ENCODE assay signal across 32 cellular contexts in the genomic region with DNA sequence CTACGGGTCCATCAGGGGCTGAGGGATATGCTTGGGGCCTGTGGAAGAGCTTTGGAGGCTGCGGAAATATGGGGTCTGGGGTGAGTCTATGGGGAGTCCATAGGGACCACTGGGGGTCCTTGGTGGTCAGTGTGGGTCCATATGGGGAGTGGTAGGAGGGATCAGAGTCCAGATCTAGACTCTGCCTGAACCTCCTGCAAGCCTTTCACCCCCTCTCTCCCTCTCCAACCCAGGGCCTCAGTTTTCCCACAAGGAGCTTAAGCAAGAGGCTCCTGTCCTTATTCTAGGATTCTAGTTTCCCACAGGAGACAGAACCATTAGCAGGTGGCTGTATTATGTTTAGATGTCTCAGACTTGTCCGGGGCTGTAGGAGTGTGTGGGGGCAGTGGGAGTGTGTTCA.
"Had no signal": no experiment of that assay in that cellular context is flagged by ENCODE, and none has a peak within 500 bp of the region (broad histone marks: within the 10 kb centered on the region; RNA-seq: fewer than 3 reads in every experiment).

No MANE protein-coding gene starts in this region.

- ATAC-seq: heart left ventricle; left cardiac atrium; left lung; lower lobe of right lung; right lobe of liver; stimulated activated memory B cell treated with anti-CD40 and anti-IgM and Interleukin-4, amounts not matched to agents 10 μg/mL and 1 μg/mL and 100 μg/mL, for 72 hours; stimulated activated naive CD8-positive, alpha-beta T cell treated with anti-CD3 and anti-CD28 coated beads, Interleukin-15, amount 100 ng/mL, for 72 hours; upper lobe of right lung had no signal

- H3K27me3 Mint-ChIP-seq: naive B cell; stimulated activated memory B cell treated with anti-CD40 and anti-IgM and Interleukin-4, amounts not matched to agents 10 μg/mL and 1 μg/mL and 100 μg/mL, for 72 hours had no signal

- H3K4me1 Mint-ChIP-seq: naive B cell; natural killer cell; neural progenitor cell; stimulated activated memory B cell treated with anti-CD40 and anti-IgM and Interleukin-4, amounts not matched to agents 10 μg/mL and 1 μg/mL and 100 μg/mL, for 72 hours; stimulated activated naive CD8-positive, alpha-beta T cell treated with anti-CD3 and anti-CD28 coated beads, Interleukin-15, amount 100 ng/mL, for 72 hours had no signal

- H3K27ac Mint-ChIP-seq: mesothelial cell of epicardium; naive B cell; natural killer cell; nephron progenitor cell; neural progenitor cell; progenitor cell of endocrine pancreas; stimulated activated memory B cell treated with anti-CD40 and anti-IgM and Interleukin-4, amounts not matched to agents 10 μg/mL and 1 μg/mL and 100 μg/mL, for 72 hours; stimulated activated naive CD8-positive, alpha-beta T cell treated with anti-CD3 and anti-CD28 coated beads, Interleukin-15, amount 100 ng/mL, for 72 hours had no signal

- H3K9me3 Mint-ChIP-seq: mesothelial cell of epicardium, natural killer cell, nephron progenitor cell, neural progenitor cell had no signal

- H3K4me1 ChIP-seq: heart left ventricle, left lung, lower lobe of right lung, neural progenitor cell, right atrium auricular region, right lobe of liver, testis, thyroid gland, transverse colon, upper lobe of right lung had no signal

- H3K27me3 ChIP-seq: neural progenitor cell, neutrophil, ovary, right atrium auricular region, right lobe of liver, testis, thyroid gland, transverse colon, upper lobe of right lung had no signal

- DNase-seq: heart left ventricle; hypothalamus; kidney glomerular epithelial cell; left cardiac atrium; left lung; lower lobe of right lung; mammary epithelial cell; mesendoderm; naive B cell; natural killer cell; nephron progenitor cell; occipital lobe; ovary; stimulated activated CD4-positive, alpha-beta T cell treated with anti-CD3 and anti-CD28 coated beads, Interleukin-1b, Interleukin-23, amount 100 ng/mL, for 48 hours; stimulated activated CD4-positive, alpha-beta T cell treated with anti-CD3 and anti-CD28 coated beads, Interleukin-2, amount 100 ng/mL, for 48 hours; stimulated activated CD4-positive, alpha-beta T cell treated with anti-CD3 and anti-CD28 coated beads, Interleukin-4, amount 100 ng/mL, for 4 hours; stimulated activated CD8-positive, alpha-beta memory T cell treated with anti-CD3 and anti-CD28 coated beads, Interleukin-4, amount 100 ng/mL, for 48 hours; stimulated activated naive CD4-positive, alpha-beta T cell treated with Interleukin-2 at 50 U/mL for 16 hours; stimulated activated naive CD8-positive, alpha-beta T cell treated with anti-CD3 and anti-CD28 coated beads, Interleukin-15, amount 100 ng/mL, for 72 hours; substantia nigra; testis; thyroid gland; transverse colon; upper lobe of right lung had no signal

- H3K36me3 ChIP-seq: heart left ventricle, left lung, lower lobe of right lung, neural progenitor cell, neutrophil, ovary, right atrium auricular region, right lobe of liver, thyroid gland, transverse colon, upper lobe of right lung had no signal

- H3K4me2 ChIP-seq: neural progenitor cell, smooth muscle cell had no signal

- H3K36me3 Mint-ChIP-seq: mesothelial cell of epicardium; naive B cell; natural killer cell; neural progenitor cell; stimulated activated memory B cell treated with anti-CD40 and anti-IgM and Interleukin-4, amounts not matched to agents 10 μg/mL and 1 μg/mL and 100 μg/mL, for 72 hours had no signal

- H3K9me3 ChIP-seq: heart left ventricle, left lung, lower lobe of right lung, neutrophil, ovary, right atrium auricular region, right lobe of liver, testis, thyroid gland, transverse colon, upper lobe of right lung had no signal

- H3K4me3 Mint-ChIP-seq: mesothelial cell of epicardium; naive B cell; natural killer cell; nephron progenitor cell; neural progenitor cell; stimulated activated memory B cell treated with anti-CD40 and anti-IgM and Interleukin-4, amounts not matched to agents 10 μg/mL and 1 μg/mL and 100 μg/mL, for 72 hours; stimulated activated naive CD8-positive, alpha-beta T cell treated with anti-CD3 and anti-CD28 coated beads, Interleukin-15, amount 100 ng/mL, for 72 hours had no signal

- H2AFZ ChIP-seq: neural progenitor cell had no signal

- H3K27ac ChIP-seq: heart left ventricle, left lung, lower lobe of right lung, neural progenitor cell, neutrophil, ovary, right atrium auricular region, right lobe of liver, testis, thyroid gland, transverse colon, upper lobe of right lung had no signal

- H3K9ac ChIP-seq: neural progenitor cell had no signal

- H3K4me3 ChIP-seq: heart left ventricle, left lung, lower lobe of right lung, neural progenitor cell, ovary, right atrium auricular region, right lobe of liver, smooth muscle cell, testis, thyroid gland, transverse colon, upper lobe of right lung had no signal
